Comparison of ENCODE assay signal across 28 cellular contexts in genomic region chr5:10276691-10277090, GRCh38.
"Had no signal": no experiment of that assay in that cellular context is flagged by ENCODE, and none has a peak within 500 bp of the region (broad histone marks: within the 10 kb centered on the region; RNA-seq: fewer than 3 reads in every experiment).

No MANE protein-coding gene starts in this region.

- H3K27me3 ChIP-seq: brain microvascular endothelial cell, esophagus squamous epithelium had no signal

- H3K4me3 Mint-ChIP-seq: activated CD4-positive, alpha-beta memory T cell treated with anti-CD3 and anti-CD28 coated beads, Interleukin-2, amount 10 ng/mL, durations not matched to agents 7 days and 5 days; activated CD4-positive, alpha-beta T cell treated with anti-CD3 and anti-CD28 coated beads for 36 hours; activated CD4-positive, alpha-beta T cell treated with anti-CD3 and anti-CD28 coated beads, Interleukin-2, amount 10 ng/mL, durations not matched to agents 7 days and 5 days; activated naive CD8-positive, alpha-beta T cell; activated T-cell treated with anti-CD3 and anti-CD28 coated beads, Interleukin-2, amount 50 U/mL, for 24 hours; activated T-cell treated with anti-CD3 and anti-CD28 coated beads, Interleukin-2, amount 50 U/mL, for 72 hours; central memory CD8-positive, alpha-beta T cell; dendritic cell treated with granulocyte-macrophage colony-stimulating factor and Interleukin-4, amounts not matched to agents 40 ng/mL and 50 ng/mL, for 4 days; T-helper 17 cell; T-helper 2 cell treated with Interferon-gamma antibody and Interleukin-4, amounts not matched to agents 5 μg/mL and 100 μg/mL, for 36 hours had no signal

- H3K36me3 ChIP-seq: brain microvascular endothelial cell, esophagus squamous epithelium, WERI-Rb-1 had no signal

- ATAC-seq: activated CD4-positive, alpha-beta T cell treated with anti-CD3 and anti-CD28 coated beads for 36 hours; activated T-cell treated with anti-CD3 and anti-CD28 coated beads, Interleukin-2, amount 50 U/mL, for 72 hours; T-helper 17 cell had no signal

- H3K9me3 Mint-ChIP-seq: activated CD4-positive, alpha-beta memory T cell treated with anti-CD3 and anti-CD28 coated beads, Interleukin-2, amount 10 ng/mL, durations not matched to agents 7 days and 5 days; activated T-cell treated with anti-CD3 and anti-CD28 coated beads, Interleukin-2, amount 50 U/mL, for 24 hours; central memory CD8-positive, alpha-beta T cell; dendritic cell treated with granulocyte-macrophage colony-stimulating factor and Interleukin-4, amounts not matched to agents 40 ng/mL and 50 ng/mL, for 4 days; T-helper 2 cell treated with Interferon-gamma antibody and Interleukin-4, amounts not matched to agents 5 μg/mL and 100 μg/mL, for 36 hours had no signal

- H3K4me3 ChIP-seq: coronary artery, esophagus squamous epithelium had no signal

- H3K27ac Mint-ChIP-seq: activated CD4-positive, alpha-beta memory T cell treated with anti-CD3 and anti-CD28 coated beads, Interleukin-2, amount 10 ng/mL, durations not matched to agents 7 days and 5 days; activated CD4-positive, alpha-beta T cell treated with anti-CD3 and anti-CD28 coated beads for 36 hours; activated CD4-positive, alpha-beta T cell treated with anti-CD3 and anti-CD28 coated beads, Interleukin-2, amount 10 ng/mL, durations not matched to agents 7 days and 5 days; activated naive CD8-positive, alpha-beta T cell; activated T-cell treated with anti-CD3 and anti-CD28 coated beads, Interleukin-2, amount 50 U/mL, for 24 hours; activated T-cell treated with anti-CD3 and anti-CD28 coated beads, Interleukin-2, amount 50 U/mL, for 72 hours; dendritic cell treated with granulocyte-macrophage colony-stimulating factor and Interleukin-4, amounts not matched to agents 40 ng/mL and 50 ng/mL, for 4 days; T-helper 17 cell; T-helper 2 cell treated with Interferon-gamma antibody and Interleukin-4, amounts not matched to agents 5 μg/mL and 100 μg/mL, for 36 hours had no signal

- H3K27ac ChIP-seq: brain microvascular endothelial cell, coronary artery, epithelial cell of prostate, WERI-Rb-1 had no signal

- H3K27me3 Mint-ChIP-seq: activated CD4-positive, alpha-beta T cell treated with anti-CD3 and anti-CD28 coated beads, Interleukin-2, amount 10 ng/mL, durations not matched to agents 7 days and 5 days had no signal

- DNase-seq: activated CD4-positive, alpha-beta memory T cell treated with anti-CD3 and anti-CD28 coated beads, Interleukin-2, amount 10 ng/mL, durations not matched to agents 7 days and 5 days; activated CD4-positive, alpha-beta T cell treated with anti-CD3 and anti-CD28 coated beads for 36 hours; activated CD4-positive, alpha-beta T cell treated with anti-CD3 and anti-CD28 coated beads, Interleukin-2, amount 10 ng/mL, durations not matched to agents 7 days and 5 days; activated CD4-positive, alpha-beta T cell treated with anti-CD3 and anti-CD28 coated beads, Interleukin-2, amount 50 U/mL, for 4 hours; activated CD4-positive, CD25-positive, alpha-beta regulatory T cell; activated CD4-positive, CD25-positive, alpha-beta regulatory T cell treated with anti-CD3 and anti-CD28 coated beads, Interleukin-2, amount 50 U/mL, for 72 hours; activated effector memory CD4-positive, alpha-beta T cell treated with Interleukin-2 at 50 U/mL for 16 hours; activated gamma-delta T cell treated with Interleukin-2 at 50 U/mL for 16 hours; activated naive CD4-positive, alpha-beta T cell treated with anti-CD3 and anti-CD28 coated beads, Interleukin-2, amount 50 U/mL, for 16 hours; activated naive CD4-positive, alpha-beta T cell treated with Interleukin-2 at 50 U/mL for 16 hours; activated T-cell treated with anti-CD3 and anti-CD28 coated beads for 4 hours; activated T-cell treated with anti-CD3 and anti-CD28 coated beads, Interleukin-2, amount 50 U/mL, for 24 hours; activated T-cell treated with anti-CD3 and anti-CD28 coated beads, Interleukin-2, amount 50 U/mL, for 72 hours; amniotic stem cell; anterior cingulate cortex; brain microvascular endothelial cell; effector CD8-positive, alpha-beta T cell; esophagus squamous epithelium; T-helper 1 cell; T-helper 17 cell; T1000; WERI-Rb-1 had no signal

- H3K4me1 ChIP-seq: esophagus squamous epithelium had no signal
